1 cellular context compared by ENCODE assay signal in genomic region chr12:64618953-64619590, GRCh38.
TF ChIP-seq lines count a peak whose summit lies in the region.

No MANE protein-coding gene starts in this region.

TF ChIP-seq in K562, 482 proteins besides CTCF, POLR2A, EP300 and RAD21 (continued from another document):
- TF ChIP-seq BCLAF1 (IDR thresholded peaks at IDR 0.05; ENCODE audit: borderline replicate concordance in 1 of 2, control insufficient read depth in 1 of 2, low read depth in 2 of 2, low read length in 1 of 2) (no peak), FOXK2 (conservative IDR thresholded peaks at IDR 0.05 in 1 of 2, IDR thresholded peaks at IDR 0.05 in 1 of 2; ENCODE audit: low read depth in 2 of 2) (no peak), SOX6 (IDR thresholded peaks at IDR 0.05) (peak; percentile 66), LARP7 (IDR thresholded peaks at IDR 0.05) (no peak), RAD51 (IDR thresholded peaks at IDR 0.05; ENCODE audit: borderline replicate concordance, low read depth) (no peak), KLF6 (CRISPR knock-in tag; IDR thresholded peaks at IDR 0.05; ENCODE audit: borderline replicate concordance) (no peak), IRF9 (tag; IDR thresholded peaks at IDR 0.05) (no peak), CAMTA2 (CRISPR knock-in tag; conservative IDR thresholded peaks at IDR 0.05) (no peak), ZNF324 (CRISPR knock-in tag; IDR thresholded peaks at IDR 0.05) (no peak), MBD2 (IDR thresholded peaks at IDR 0.05; ENCODE audit: borderline replicate concordance, low read depth) (0 out of 2 replicates have a peak, but pooled peaks have one; percentile 33), ZNF212 (CRISPR knock-in tag; IDR thresholded peaks at IDR 0.05) (no peak), SMARCE1 (IDR thresholded peaks at IDR 0.05) (peak; percentile 91), SP1 (CRISPR knock-in tag; IDR thresholded peaks at IDR 0.05) (no peak), ZNF518B (CRISPR knock-in tag; IDR thresholded peaks at IDR 0.05) (no peak), ZNF398 (CRISPR knock-in tag; IDR thresholded peaks at IDR 0.05) (no peak), CREB3 (tag; conservative IDR thresholded peaks at IDR 0.05; ENCODE audit: low read depth) (no peak), XRCC5 (IDR thresholded peaks at IDR 0.05; ENCODE audit: low read depth, low read length) (no peak), FOXA3 (CRISPR knock-in tag; conservative IDR thresholded peaks at IDR 0.05 in 1 of 2, IDR thresholded peaks at IDR 0.05 in 1 of 2) (peak; percentile 66 to 69; a peak in 3 of 4 replicates), MAFG (tag; conservative IDR thresholded peaks at IDR 0.05) (no peak), CREB3L1 (IDR thresholded peaks at IDR 0.05; ENCODE audit: borderline replicate concordance, low read depth) (no peak), CCNT2 (IDR thresholded peaks at IDR 0.05; ENCODE audit: borderline replicate concordance, extremely low read depth, insufficient read length, low read depth, low read length) (no peak), SRF (CRISPR knock-in tag; IDR thresholded peaks at IDR 0.05) (no peak), ZNF584 (CRISPR knock-in tag; IDR thresholded peaks at IDR 0.05; ENCODE audit: low read depth) (no peak), E2F5 (CRISPR knock-in tag; IDR thresholded peaks at IDR 0.05) (no peak), SMAD4 (CRISPR knock-in tag; conservative IDR thresholded peaks at IDR 0.05) (no peak), MAX (CRISPR knock-in tag; IDR thresholded peaks at IDR 0.05) (no peak), CSDE1 (IDR thresholded peaks at IDR 0.05) (no peak), ID3 (CRISPR knock-in tag; IDR thresholded peaks at IDR 0.05) (no peak), ID3 (tag; IDR thresholded peaks at IDR 0.05) (0 out of 2 replicates have a peak, but pooled peaks have one; percentile 41), BHLHE40 (IDR thresholded peaks at IDR 0.05; ENCODE audit: low read length) (peak; percentile 29; the same call in 1 of the 2 replicates), ZNF586 (CRISPR knock-in tag; conservative IDR thresholded peaks at IDR 0.05) (no peak)
